In the genomic region with DNA sequence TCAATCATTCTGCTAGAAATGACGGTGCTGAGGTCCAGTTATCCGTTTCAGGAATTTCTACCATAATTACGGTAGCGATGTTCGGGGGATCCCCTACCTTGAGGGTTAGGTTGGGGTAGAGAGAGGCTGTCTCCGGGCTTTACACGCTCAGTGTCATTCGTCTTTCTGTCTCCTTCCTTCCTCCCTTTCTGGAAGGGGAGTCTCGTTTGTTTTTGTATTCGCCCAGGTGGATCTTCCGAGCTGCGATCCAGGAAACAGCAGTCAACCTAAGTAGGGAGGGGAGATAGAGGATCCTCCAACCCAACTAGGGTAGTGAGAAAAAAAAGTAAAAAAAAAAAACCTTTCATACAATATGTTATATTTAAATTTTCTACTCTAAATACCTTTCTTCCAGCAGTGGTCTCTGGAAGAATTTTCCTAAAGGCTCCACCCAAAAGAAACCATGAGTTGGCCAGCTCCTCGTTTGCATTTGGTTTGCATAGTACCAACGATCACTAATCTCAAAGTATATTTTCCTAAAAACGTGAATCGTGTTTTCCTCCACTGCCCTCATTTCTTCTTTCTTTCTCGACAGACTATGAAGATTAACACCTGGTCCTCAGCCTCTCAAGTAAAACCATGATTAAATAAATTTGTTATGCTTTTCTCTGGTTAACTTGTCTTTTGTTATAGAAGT, we compare ENCODE assay signal across 8 cellular contexts. TPM values are rescaled to one million over a fixed set of nuclear protein-coding genes. Genes with fewer than 3 reads are reported as not detected.
DNase-seq lines count a peak whose midpoint lies in the region; ATAC-seq and TF ChIP-seq lines count a peak whose summit lies in the region.

No MANE protein-coding gene starts in this region.

- H3K4me2 ChIP-seq in smooth muscle cell: peak overlapping the region; percentile 85

- no peaks in the 10 kb centered on the region for H3K4me1 ChIP-seq in foreskin keratinocyte
- H3K4me1 ChIP-seq in smooth muscle cell (ENCODE audit: low read depth): peaks cover 19% of the 10 kb centered on the region

- peaks cover 7% of the 10 kb centered on the region for H3K27me3 ChIP-seq in foreskin keratinocyte
- H3K27me3 ChIP-seq in smooth muscle cell (ENCODE audit: low read depth): no peaks in the 10 kb centered on the region

- peak overlapping the region; percentile 42 for H2AFZ ChIP-seq in smooth muscle cell (ENCODE audit: low read depth)

- H3K4me3 Mint-ChIP-seq in activated naive CD4-positive, alpha-beta T cell treated with anti-CD3 and anti-CD28 coated beads, Interleukin-2, amount 10 ng/mL, durations not matched to agents 7 days and 5 days: peak overlapping the region; percentile 93
- H3K4me3 Mint-ChIP-seq in T-helper 1 cell treated with Interleukin-12 subunit alpha and Interleukin-12 subunit beta and Interleukin-4 antibody, amounts not matched to agents 30 μg/mL and 1 μg/mL, for 36 hours: peak overlapping the region; percentile 90

- H3K79me2 ChIP-seq in smooth muscle cell (ENCODE audit: low read depth): peaks cover 12% of the 10 kb centered on the region

- H3K9ac ChIP-seq in smooth muscle cell (ENCODE audit: low read depth): no peak overlapping the region

- CTCF ChIA-PET in activated naive CD4-positive, alpha-beta T cell treated with anti-CD3 and anti-CD28 coated beads, Interleukin-2, amount 10 ng/mL, durations not matched to agents 7 days and 5 days (lab: Charles Lee): interaction anchor here (1.3 to 17.5 kb wide), 7 partner anchors 8 to 312 kb away, joined by 3 to 508 read pairs (median 7); no protein-coding TSS in a partner anchor

- H3F3A ChIP-seq in smooth muscle cell (ENCODE audit: low read depth): peaks cover 3% of the 10 kb centered on the region

- H3K27ac Mint-ChIP-seq in activated naive CD4-positive, alpha-beta T cell treated with anti-CD3 and anti-CD28 coated beads, Interleukin-2, amount 10 ng/mL, durations not matched to agents 7 days and 5 days: peak overlapping the region; percentile 92
- H3K27ac Mint-ChIP-seq in T-helper 1 cell treated with Interleukin-12 subunit alpha and Interleukin-12 subunit beta and Interleukin-4 antibody, amounts not matched to agents 30 μg/mL and 1 μg/mL, for 36 hours: peak overlapping the region; percentile 96

- no peaks in the 10 kb centered on the region for H3K9me3 Mint-ChIP-seq in activated naive CD4-positive, alpha-beta T cell treated with anti-CD3 and anti-CD28 coated beads, Interleukin-2, amount 10 ng/mL, durations not matched to agents 7 days and 5 days
- no peaks in the 10 kb centered on the region for H3K9me3 Mint-ChIP-seq in T-helper 1 cell treated with Interleukin-12 subunit alpha and Interleukin-12 subunit beta and Interleukin-4 antibody, amounts not matched to agents 30 μg/mL and 1 μg/mL, for 36 hours

- DNase-seq in activated naive CD4-positive, alpha-beta T cell treated with anti-CD3 and anti-CD28 coated beads, Interleukin-2, amount 10 ng/mL, durations not matched to agents 7 days and 5 days: no peak
- DNase-seq in activated naive CD4-positive, alpha-beta T cell treated with Interleukin-2 at 50 U/mL for 16 hours: no peak
- DNase-seq in foreskin keratinocyte: peak in 1 of 2 donors; percentile 25
- DNase-seq in smooth muscle cell (lab: John Stamatoyannopoulos, UW; ENCODE audit: unreplicated experiment): no peak
- no peak for DNase-seq in UCSD-AML1 (lab: John Stamatoyannopoulos, UW; ENCODE audit: unreplicated experiment)
- no peak for DNase-seq in CD1c-positive myeloid dendritic cell (ENCODE audit: extremely low spot score)

- 7% methylated on average over 17 of the region's 17 CpGs for WGBS in smooth muscle cell (ENCODE audit: low lambda C conversion rate)

- peaks cover 13% of the 10 kb centered on the region for H3K27me3 Mint-ChIP-seq in activated naive CD4-positive, alpha-beta T cell treated with anti-CD3 and anti-CD28 coated beads, Interleukin-2, amount 10 ng/mL, durations not matched to agents 7 days and 5 days
- no peaks in the 10 kb centered on the region for H3K27me3 Mint-ChIP-seq in T-helper 1 cell treated with Interleukin-12 subunit alpha and Interleukin-12 subunit beta and Interleukin-4 antibody, amounts not matched to agents 30 μg/mL and 1 μg/mL, for 36 hours (ENCODE audit: low read depth)

- ATAC-seq in HG03039 (IDR thresholded peaks at IDR 0.05; ENCODE audit: unreplicated experiment): peak; percentile 33
- peak; percentile 19 for ATAC-seq in foreskin keratinocyte

- TF ChIP-seq CTCF in foreskin keratinocyte (conservative IDR thresholded peaks at IDR 0.05): no peak
- no peak for TF ChIP-seq CTCF in smooth muscle cell (IDR thresholded peaks at IDR 0.05; ENCODE audit: borderline replicate concordance, insufficient read depth, poor library complexity, severe bottlenecking)

- H4K20me1 ChIP-seq in smooth muscle cell (ENCODE audit: low read depth): peaks cover 16% of the 10 kb centered on the region

- peaks cover 64% of the 10 kb centered on the region for H3K4me1 Mint-ChIP-seq in activated naive CD4-positive, alpha-beta T cell treated with anti-CD3 and anti-CD28 coated beads, Interleukin-2, amount 10 ng/mL, durations not matched to agents 7 days and 5 days
- peaks cover 50% of the 10 kb centered on the region for H3K4me1 Mint-ChIP-seq in T-helper 1 cell treated with Interleukin-12 subunit alpha and Interleukin-12 subunit beta and Interleukin-4 antibody, amounts not matched to agents 30 μg/mL and 1 μg/mL, for 36 hours (ENCODE audit: low read depth)

- H3K27ac ChIP-seq in foreskin keratinocyte: no peak overlapping the region
- no peak overlapping the region for H3K27ac ChIP-seq in smooth muscle cell (ENCODE audit: low read depth)

- H3K9me3 ChIP-seq in smooth muscle cell (replicated peaks; ENCODE audit: low read depth): no peaks in the 10 kb centered on the region

- peak overlapping the region; percentile 95 for H3K4me3 ChIP-seq in smooth muscle cell

- peaks cover 12% of the 10 kb centered on the region for H3K36me3 Mint-ChIP-seq in activated naive CD4-positive, alpha-beta T cell treated with anti-CD3 and anti-CD28 coated beads, Interleukin-2, amount 10 ng/mL, durations not matched to agents 7 days and 5 days
- peaks cover 7% of the 10 kb centered on the region for H3K36me3 Mint-ChIP-seq in T-helper 1 cell treated with Interleukin-12 subunit alpha and Interleukin-12 subunit beta and Interleukin-4 antibody, amounts not matched to agents 30 μg/mL and 1 μg/mL, for 36 hours (ENCODE audit: low read depth)

- H3K36me3 ChIP-seq in smooth muscle cell (ENCODE audit: low read depth): no peaks in the 10 kb centered on the region

RNA-seq across cellular contexts. Expression of a gene that starts 0.6 kb away (rescaled TPM):
- 3.0 and 3.6 TPM in 2 replicates for total RNA-seq in foreskin keratinocyte
- polyA plus RNA-seq in foreskin keratinocyte: 0.58 and 0.69 TPM in 2 replicates
- 9.5 and 11.5 TPM in 2 replicates for total RNA-seq in smooth muscle cell
- 3.0 and 5.0 TPM in 2 replicates for polyA plus RNA-seq in smooth muscle cell

RNA-seq across cellular contexts. Expression of a gene that starts 21.0 kb away (rescaled TPM):
- 14.7 and 15.2 TPM in 2 replicates for total RNA-seq in foreskin keratinocyte
- polyA plus RNA-seq in foreskin keratinocyte: 3.1 and 3.6 TPM in 2 replicates
- 21.3 and 31.7 TPM in 2 replicates for total RNA-seq in smooth muscle cell
- polyA plus RNA-seq in smooth muscle cell: 6.1 and 10.8 TPM in 2 replicates
